In the genomic region with DNA sequence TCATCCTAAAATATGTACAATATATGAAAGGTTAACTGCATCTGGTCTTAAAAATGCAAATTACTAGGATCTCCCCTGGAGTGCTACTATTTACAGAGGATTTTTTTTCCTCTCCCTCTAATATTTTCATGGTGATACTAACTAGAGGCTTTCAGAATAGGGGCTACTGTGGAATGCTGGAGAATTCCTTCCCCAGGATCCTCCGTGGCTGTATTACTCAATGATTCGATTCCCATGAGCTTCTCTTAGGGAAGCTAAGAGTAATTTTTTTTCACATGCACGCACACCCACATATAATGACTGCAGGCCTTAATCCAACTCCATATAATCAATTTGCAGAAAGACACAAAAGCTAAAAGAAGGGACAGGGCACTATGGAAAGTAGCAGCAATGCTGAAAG, we compare ENCODE assay signal across 17 cellular contexts.
"Had no signal": no experiment of that assay in that cellular context is flagged by ENCODE, and none has a peak within 500 bp of the region (broad histone marks: within the 10 kb centered on the region; RNA-seq: fewer than 3 reads in every experiment).

No MANE protein-coding gene starts in this region.

- H3K9me3 Mint-ChIP-seq: activated CD8-positive, alpha-beta T cell treated with anti-CD3 and anti-CD28 coated beads for 36 hours; stimulated activated memory B cell treated with anti-CD40 and anti-IgM and Interleukin-4, amounts not matched to agents 10 μg/mL and 1 μg/mL and 100 μg/mL, for 72 hours; WTC11 had no signal

- H3K4me3 Mint-ChIP-seq: activated CD8-positive, alpha-beta T cell treated with anti-CD3 and anti-CD28 coated beads for 36 hours; activated naive CD8-positive, alpha-beta T cell; stimulated activated memory B cell treated with anti-CD40 and anti-IgM and Interleukin-4, amounts not matched to agents 10 μg/mL and 1 μg/mL and 100 μg/mL, for 72 hours; T-helper 17 cell; WTC11 had no signal

- ATAC-seq: activated CD8-positive, alpha-beta T cell treated with anti-CD3 and anti-CD28 coated beads for 36 hours; gastroesophageal sphincter; left colon; stimulated activated memory B cell treated with anti-CD40 and anti-IgM and Interleukin-4, amounts not matched to agents 10 μg/mL and 1 μg/mL and 100 μg/mL, for 72 hours; T-helper 17 cell; WTC11 had no signal

- H3K27ac Mint-ChIP-seq: activated CD8-positive, alpha-beta T cell treated with anti-CD3 and anti-CD28 coated beads for 36 hours; activated naive CD8-positive, alpha-beta T cell; stimulated activated memory B cell treated with anti-CD40 and anti-IgM and Interleukin-4, amounts not matched to agents 10 μg/mL and 1 μg/mL and 100 μg/mL, for 72 hours; T-helper 17 cell; WTC11 had no signal

- H3K4me1 Mint-ChIP-seq: stimulated activated memory B cell treated with anti-CD40 and anti-IgM and Interleukin-4, amounts not matched to agents 10 μg/mL and 1 μg/mL and 100 μg/mL, for 72 hours; T-helper 17 cell had no signal

- H3K36me3 Mint-ChIP-seq: activated naive CD8-positive, alpha-beta T cell; stimulated activated memory B cell treated with anti-CD40 and anti-IgM and Interleukin-4, amounts not matched to agents 10 μg/mL and 1 μg/mL and 100 μg/mL, for 72 hours; WTC11 had no signal

- H3K4me3 ChIP-seq: cardiac muscle cell, colonic mucosa, esophagus squamous epithelium, gastroesophageal sphincter, heart right ventricle had no signal

- DNase-seq: activated CD4-positive, alpha-beta T cell treated with anti-CD3 and anti-CD28 coated beads for 4 hours; activated CD8-positive, alpha-beta T cell treated with anti-CD3 and anti-CD28 coated beads for 36 hours; activated gamma-delta T cell treated with Interleukin-2 at 50 U/mL for 16 hours; activated T-cell treated with anti-CD3 and anti-CD28 coated beads, Interleukin-2, amount 50 U/mL, for 48 hours; anterior cingulate cortex; colonic mucosa; esophagus squamous epithelium; heart right ventricle; left colon; stimulated activated CD4-positive, alpha-beta T cell treated with anti-CD3 and anti-CD28 coated beads, Interleukin-2, amount 100 ng/mL, for 48 hours; T-helper 17 cell had no signal

- H3K27ac ChIP-seq: cardiac muscle cell, colonic mucosa, esophagus squamous epithelium, gastroesophageal sphincter, parathyroid adenoma had no signal
